ENCODE assay signal across 8 cellular contexts in genomic region chr16:89315271-89315670, GRCh38.
DNase-seq lines count a peak whose midpoint lies in the region; ATAC-seq and TF ChIP-seq lines count a peak whose summit lies in the region.
"Had no signal": no experiment of that assay in that cellular context is flagged by ENCODE, and none has a peak within 500 bp of the region (broad histone marks: within the 10 kb centered on the region; RNA-seq: fewer than 3 reads in every experiment).

No MANE protein-coding gene starts in this region.

- in situ Hi-C loops in G401 (cut with HindIII; ENCODE audit: low sequenced_read_pairs) = no loop called here

- H3K27ac Mint-ChIP-seq in Calu3 (ENCODE audit: unreplicated experiment) = peak overlapping the region; percentile 65
- peak overlapping the region; percentile 97 to 99 for H3K27ac Mint-ChIP-seq in effector memory CD8-positive, alpha-beta T cell
- peak overlapping the region; percentile 88 for H3K27ac Mint-ChIP-seq in progenitor cell of endocrine pancreas

- peaks cover 0 to 31% (median 0%) of the 10 kb centered on the region in 3 donors for H3K36me3 ChIP-seq in Peyer's patch

- H3K36me3 Mint-ChIP-seq in Calu3 (ENCODE audit: insufficient read depth, unreplicated experiment) (peaks cover 85% of the 10 kb centered on the region), progenitor cell of endocrine pancreas (ENCODE audit: insufficient read depth) (peaks cover 8% of the 10 kb centered on the region)
- peaks cover 50% of the 10 kb centered on the region for H3K36me3 Mint-ChIP-seq in effector memory CD8-positive, alpha-beta T cell (ENCODE audit: insufficient read depth)

- TF ChIP-seq POLR2A in Peyer's patch (IDR thresholded peaks at IDR 0.05) = no peak

- no peaks in the 10 kb centered on the region for H3K27me3 ChIP-seq in Peyer's patch

- no peak for ATAC-seq in effector memory CD8-positive, alpha-beta T cell (replicated peaks)
- ATAC-seq in left colon = no peak

- H3K4me1 Mint-ChIP-seq in Calu3 (ENCODE audit: low read depth, unreplicated experiment) = peaks cover 66% of the 10 kb centered on the region
- peaks cover 78 to 79% of the 10 kb centered on the region in 2 donors for H3K4me1 Mint-ChIP-seq in effector memory CD8-positive, alpha-beta T cell (ENCODE audit: low read depth in 2 of 2)
- H3K4me1 Mint-ChIP-seq in progenitor cell of endocrine pancreas (ENCODE audit: low read depth) = peaks cover 20% of the 10 kb centered on the region

- no TSS peak for BruUV-seq in Calu3 (replicated peaks; lab: Mats Ljungman, UMichigan)

- H3K27me3 Mint-ChIP-seq in Calu3 (ENCODE audit: unreplicated experiment) = no peaks in the 10 kb centered on the region
- no peaks in the 10 kb centered on the region for H3K27me3 Mint-ChIP-seq in effector memory CD8-positive, alpha-beta T cell
- no peaks in the 10 kb centered on the region for H3K27me3 Mint-ChIP-seq in progenitor cell of endocrine pancreas

- no peaks in the 10 kb centered on the region for H3K9me3 ChIP-seq in Peyer's patch

- intact Hi-C loops in Calu3 (cut with micrococcal nuclease; ENCODE audit: unreplicated experiment) (no loop called here), left colon (cut with DNase I, micrococcal nuclease) (no loop called here)

- H3K4me1 ChIP-seq in Peyer's patch = peaks cover 0 to 84% (median 45%) of the 10 kb centered on the region in 4 donors

- TF ChIP-seq CTCF in Calu3 (IDR thresholded peaks at IDR 0.05; ENCODE audit: unreplicated experiment) (no peak), Peyer's patch (IDR thresholded peaks at IDR 0.05) (no peak), progenitor cell of endocrine pancreas (IDR thresholded peaks at IDR 0.05; ENCODE audit: unreplicated experiment) (no peak)

- H3K9me3 Mint-ChIP-seq in Calu3 (ENCODE audit: low read depth, unreplicated experiment) (no peaks in the 10 kb centered on the region), progenitor cell of endocrine pancreas (ENCODE audit: low read depth) (no peaks in the 10 kb centered on the region)
- no peaks in the 10 kb centered on the region for H3K9me3 Mint-ChIP-seq in effector memory CD8-positive, alpha-beta T cell

- DNase-seq in Calu3 = no peak
- no peak for DNase-seq in Peyer's patch
- no peak for DNase-seq in effector memory CD8-positive, alpha-beta T cell
- DNase-seq in progenitor cell of endocrine pancreas (ENCODE audit: low spot score, unreplicated experiment) = no peak
- DNase-seq in medulla oblongata (ENCODE audit: extremely low spot score) = no peak
- no peak for DNase-seq in G401 (ENCODE audit: low spot score)
- no peak for DNase-seq in left colon
- DNase-seq: NCI-H1930 had no signal

- H3K4me3 ChIP-seq in Peyer's patch = no peak overlapping the region

- peak overlapping the region; percentile 74 for H3K4me3 Mint-ChIP-seq in Calu3 (ENCODE audit: low read depth, unreplicated experiment)
- H3K4me3 Mint-ChIP-seq in effector memory CD8-positive, alpha-beta T cell = peak overlapping the region; percentile 85 to 92
- H3K4me3 Mint-ChIP-seq in progenitor cell of endocrine pancreas (ENCODE audit: low read depth) = no peak overlapping the region

- CTCF ChIA-PET in Calu3 (lab: Charles Lee) = interaction anchor here (0.9 to 2.4 kb wide), 3 partner anchors 11 to 192 kb away, joined by 4 to 8 read pairs (median 5); no protein-coding TSS in a partner anchor

- peak overlapping the region; percentile 69 to 73 (median 70) for H3K27ac ChIP-seq in Peyer's patch
